Comparison of ENCODE assay signal across 15 cellular contexts in the genomic region with DNA sequence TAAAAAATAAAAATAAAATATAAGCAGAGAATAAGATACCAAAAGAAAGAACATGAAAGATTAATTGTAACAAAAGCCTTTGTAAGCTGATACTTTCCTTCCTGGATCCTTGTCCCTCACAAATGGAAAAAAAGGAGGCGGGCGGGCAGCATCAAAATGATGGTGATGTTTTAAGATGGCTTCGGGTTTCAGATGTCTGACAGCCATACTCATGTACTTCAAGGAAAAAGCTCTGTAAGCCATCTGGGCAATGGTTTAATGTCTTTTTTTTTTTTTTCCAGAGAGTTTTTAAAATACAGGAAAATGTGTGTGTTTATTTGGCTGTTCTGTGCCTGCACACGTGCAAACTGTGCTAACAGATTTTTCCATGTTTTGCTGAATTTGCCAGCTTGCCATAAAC. TPM values are rescaled to one million over a fixed set of nuclear protein-coding genes. Genes with fewer than 3 reads are reported as not detected.
A peak's percentile ranks its signal among the peaks of the same experiment; 100 is the strongest.
DNase-seq lines count a peak whose midpoint lies in the region; ATAC-seq, FAIRE-seq and TF ChIP-seq lines count a peak whose summit lies in the region.
"Had no signal": no experiment of that assay in that cellular context is flagged by ENCODE, and none has a peak within 500 bp of the region (broad histone marks: within the 10 kb centered on the region; RNA-seq: fewer than 3 reads in every experiment).

No MANE protein-coding gene starts in this region.

- POLR2A ChIA-PET in IMR-90 (lab: Charles Lee; ENCODE audit: unreplicated experiment): no interaction called here

- peak overlapping the region; percentile 45; the same call in 1 of the 3 replicates for H2BK15ac ChIP-seq in IMR-90 (ENCODE audit: low read depth, low read length)

- H3K18ac ChIP-seq in IMR-90 (ENCODE audit: low read depth, low read length): peak overlapping the region; percentile 81

- H3K4me2 ChIP-seq in IMR-90 (ENCODE audit: low read depth, low read length): peak overlapping the region; percentile 74

- H3K23ac ChIP-seq in IMR-90 (ENCODE audit: low read depth, low read length): peak overlapping the region; percentile 78; the same call in 1 of the 2 replicates

- H3K4ac ChIP-seq in IMR-90 (ENCODE audit: low read depth, low read length): peak overlapping the region; percentile 89

- H3K27me3 ChIP-seq in IMR-90 (ENCODE audit: control insufficient read depth, insufficient read depth, low read length) (no peaks in the 10 kb centered on the region), adipocyte (replicated peaks; ENCODE audit: control insufficient read depth, insufficient read depth, low read length) (no peaks in the 10 kb centered on the region), stomach (no peaks in the 10 kb centered on the region)
- H3K27me3 ChIP-seq: upper lobe of left lung had no signal

- H2AK5ac ChIP-seq in IMR-90 (ENCODE audit: low read depth, low read length): peak overlapping the region; percentile 88

- intact Hi-C loops in IMR-90 (cut with micrococcal nuclease): loop anchor here (2.0 kb wide), 1 partner anchor 35 kb away; no protein-coding TSS in a partner anchor
- intact Hi-C loops in stomach (cut with DNase I; ENCODE audit: low total_unique reads): no loop called here

- H3K9me3 ChIP-seq in IMR-90 (ENCODE audit: control insufficient read depth, insufficient read depth, low read length): no peaks in the 10 kb centered on the region
- H3K9me3 ChIP-seq in adipocyte (ENCODE audit: control insufficient read depth, low read length): no peaks in the 10 kb centered on the region
- no peaks in the 10 kb centered on the region for H3K9me3 ChIP-seq in stomach
- H3K9me3 ChIP-seq: upper lobe of left lung had no signal

- H2BK20ac ChIP-seq in IMR-90 (ENCODE audit: low read depth, low read length): peak overlapping the region; percentile 57

- dilution Hi-C loops in IMR-90 (cut with HindIII; ENCODE audit: low sequenced_read_pairs, unreplicated experiment): no loop called here

- peak overlapping the region; percentile 56 for H3K56ac ChIP-seq in IMR-90 (ENCODE audit: extremely low read depth, insufficient read depth, low read length)

- peak overlapping the region; percentile 48 for H4K91ac ChIP-seq in IMR-90 (ENCODE audit: insufficient read depth, low read depth, low read length)

- no peak for TF ChIP-seq RAD21 in IMR-90 (IDR thresholded peaks at IDR 0.05; ENCODE audit: low read length)

- peak overlapping the region; percentile 76 for H2BK120ac ChIP-seq in IMR-90 (ENCODE audit: low read depth, low read length)

- peak overlapping the region; percentile 66 for H3K14ac ChIP-seq in IMR-90 (replicated peaks; ENCODE audit: low read depth, low read length)

- H3K9me1 ChIP-seq in IMR-90 (ENCODE audit: insufficient read depth, low read length): peaks cover 26% of the 10 kb centered on the region

- H2AFZ ChIP-seq in IMR-90 (replicated peaks; ENCODE audit: low read length, poor library complexity): no peak overlapping the region

- peak overlapping the region; percentile 44; the same call in 1 of the 2 replicates for H4K5ac ChIP-seq in IMR-90 (ENCODE audit: low read depth, low read length)

- no CpG with 5 or more reads among the region's 4 CpGs for WGBS in IMR-90 (ENCODE audit: extremely low coverage in 2 of 2, insufficient read length in 1 of 2), 2 experiments
- WGBS in stomach, 5 donors: 70 to 83% (median 82%) methylated on average over 4 of the region's 4 CpGs

- H3K79me1 ChIP-seq in IMR-90 (ENCODE audit: low read depth in 1 of 2, low read length in 2 of 2): peaks cover 0 to 71% of the 10 kb centered on the region in 2 experiments; a peak in 3 of 4 replicates

- TF ChIP-seq POLR2A in IMR-90 (IDR thresholded peaks at IDR 0.05; ENCODE audit: low read depth, low read length) (no peak), stomach (IDR thresholded peaks at IDR 0.05) (no peak)

- no TSS peak for BruUV-seq in IMR-90 (replicated peaks; lab: Mats Ljungman, UMichigan)

- TF ChIP-seq CTCF in IMR-90 (conservative IDR thresholded peaks at IDR 0.05; ENCODE audit: low read depth, low read length) (no peak), fibroblast of the aortic adventitia (IDR thresholded peaks at IDR 0.05; ENCODE audit: insufficient read depth, low read length) (no peak), stomach (IDR thresholded peaks at IDR 0.05) (no peak), D721Med (IDR thresholded peaks at IDR 0.05; ENCODE audit: insufficient read depth, missing control alignments) (no peak)

- no peak overlapping the region for H3K4me3 ChIP-seq in IMR-90 (ENCODE audit: insufficient read depth, low read depth, low read length)
- H3K4me3 ChIP-seq in adipocyte (ENCODE audit: low read length): peak overlapping the region; percentile 78
- H3K4me3 ChIP-seq in fibroblast of the aortic adventitia (ENCODE audit: low read depth, low read length): peak overlapping the region; percentile 13
- no peak overlapping the region for H3K4me3 ChIP-seq in stomach
- H3K4me3 ChIP-seq: upper lobe of left lung had no signal

- H2BK5ac ChIP-seq in IMR-90 (ENCODE audit: low read depth, low read length, poor library complexity, severe bottlenecking): peak overlapping the region; percentile 95

- H2AK9ac ChIP-seq in IMR-90 (replicated peaks; ENCODE audit: low read depth, low read length, poor library complexity): peak overlapping the region; percentile 63

- TF ChIP-seq EP300 in stomach (IDR thresholded peaks at IDR 0.05): no peak

- no peak for FAIRE-seq in D721Med (lab: Jason Lieb, UNC)
- FAIRE-seq: TTC549 had no signal

- H4K8ac ChIP-seq in IMR-90 (ENCODE audit: low read depth in 2 of 2, low read length in 2 of 2): peak overlapping the region; percentile 41 to 83; a peak in 3 of 4 replicates

- in situ Hi-C loops in IMR-90 (cut with MboI; ENCODE audit: low sequenced_read_pairs): no loop called here

- H3K9ac ChIP-seq in IMR-90 (ENCODE audit: low read depth, low read length) (peak overlapping the region; percentile 65), adipocyte (ENCODE audit: low read length) (peak overlapping the region; percentile 88)

- peaks cover 60% of the 10 kb centered on the region for H4K20me1 ChIP-seq in IMR-90 (ENCODE audit: insufficient read depth, low read length)

- ATAC-seq in IMR-90 (ENCODE audit: low read depth) (no peak), GM21723 (IDR thresholded peaks at IDR 0.05; ENCODE audit: unreplicated experiment) (no peak)
- no peak for ATAC-seq in stimulated activated naive CD8-positive, alpha-beta T cell treated with anti-CD3 and anti-CD28 coated beads, Interleukin-15, Interleukin-2, amounts not matched to agents 100 U/mL and 50 U/mL, for 24 hours
- ATAC-seq: activated CD8-positive, alpha-beta T cell treated with anti-CD3 and anti-CD28 coated beads for 36 hours had no signal

- DNase-seq in IMR-90 (peak; percentile 66), adipocyte (ENCODE audit: low read depth) (peak; percentile 61), fibroblast of the aortic adventitia (ENCODE audit: low read depth) (no peak), stomach (no peak), midbrain (lab: John Stamatoyannopoulos, UW) (no peak), D721Med (ENCODE audit: insufficient read length, low spot score) (no peak)
- DNase-seq in stimulated activated naive CD8-positive, alpha-beta T cell treated with anti-CD3 and anti-CD28 coated beads, Interleukin-15, Interleukin-2, amounts not matched to agents 100 U/mL and 50 U/mL, for 24 hours: no peak
- DNase-seq: activated CD8-positive, alpha-beta T cell treated with anti-CD3 and anti-CD28 coated beads for 36 hours; CD4-positive, alpha-beta T cell; islet precursor cell; stimulated activated CD4-positive, alpha-beta T cell treated with anti-CD3 and anti-CD28 coated beads, Interleukin-2, amount 100 ng/mL, for 24 hours; stimulated activated CD8-positive, alpha-beta memory T cell treated with anti-CD3 and anti-CD28 coated beads, Interleukin-4, amount 100 ng/mL, for 48 hours; upper lobe of left lung had no signal

- CTCF ChIA-PET in IMR-90 (lab: Yijun Ruan, JAX): interaction anchor here (0.9 to 1.0 kb wide), 2 partner anchors 27 to 59 kb away, joined by 3 to 6 read pairs; no protein-coding TSS in a partner anchor

- H3K27ac ChIP-seq in IMR-90 (ENCODE audit: insufficient read depth, low read length) (peak overlapping the region; percentile 97), stomach (peak overlapping the region in 3 of 5 donors; percentile 58 to 77 (median 73))
- H3K27ac ChIP-seq: upper lobe of left lung had no signal

- peaks cover 44% of the 10 kb centered on the region for H3K4me1 ChIP-seq in IMR-90 (ENCODE audit: control insufficient read depth, insufficient read depth, low read length)
- H3K4me1 ChIP-seq in adipocyte (ENCODE audit: control insufficient read depth, insufficient read depth, low read length): peaks cover 78% of the 10 kb centered on the region
- peaks cover 16 to 94% (median 59%) of the 10 kb centered on the region in 4 donors for H3K4me1 ChIP-seq in stomach

- H3K36me3 ChIP-seq in IMR-90 (ENCODE audit: control insufficient read depth, insufficient read depth, low read length) (0 out of 2 replicates have a peak, but pooled peaks cover 3% of the 10 kb centered on the region), adipocyte (ENCODE audit: control insufficient read depth, insufficient read depth, low read length, severe bottlenecking) (no peaks in the 10 kb centered on the region), stomach (no peaks in the 10 kb centered on the region)
- H3K36me3 ChIP-seq: upper lobe of left lung had no signal

TF ChIP-seq in IMR-90, 13 proteins besides CTCF, POLR2A, EP300 and RAD21 (continues in another document):
- TF ChIP-seq FOS (IDR thresholded peaks at IDR 0.05; ENCODE audit: low read depth, low read length): no peak
- TF ChIP-seq, protein P1, sequence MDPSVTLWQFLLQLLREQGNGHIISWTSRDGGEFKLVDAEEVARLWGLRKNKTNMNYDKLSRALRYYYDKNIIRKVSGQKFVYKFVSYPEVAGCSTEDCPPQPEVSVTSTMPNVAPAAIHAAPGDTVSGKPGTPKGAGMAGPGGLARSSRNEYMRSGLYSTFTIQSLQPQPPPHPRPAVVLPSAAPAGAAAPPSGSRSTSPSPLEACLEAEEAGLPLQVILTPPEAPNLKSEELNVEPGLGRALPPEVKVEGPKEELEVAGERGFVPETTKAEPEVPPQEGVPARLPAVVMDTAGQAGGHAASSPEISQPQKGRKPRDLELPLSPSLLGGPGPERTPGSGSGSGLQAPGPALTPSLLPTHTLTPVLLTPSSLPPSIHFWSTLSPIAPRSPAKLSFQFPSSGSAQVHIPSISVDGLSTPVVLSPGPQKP (IDR thresholded peaks at IDR 0.05; ENCODE audit: borderline replicate concordance, low read depth, low read length): no peak
- TF ChIP-seq MAFK (IDR thresholded peaks at IDR 0.05; ENCODE audit: low read depth, low read length): no peak
- no peak for TF ChIP-seq RFX5 (IDR thresholded peaks at IDR 0.05; ENCODE audit: low read depth, low read length)
- TF ChIP-seq MAZ (IDR thresholded peaks at IDR 0.05; ENCODE audit: borderline replicate concordance, low read depth, low read length): no peak
- no peak for TF ChIP-seq SMC3 (IDR thresholded peaks at IDR 0.05; ENCODE audit: low read depth, low read length)

RNA-seq across cellular contexts. Expression of a gene that starts 36.0 kb away (rescaled TPM):
- total RNA-seq in IMR-90 (2012; rRNA removed) (48.2 and 60.3 TPM in 2 replicates), fibroblast of the aortic adventitia (ENCODE audit: low replicate concordance) (66.0 and 83.9 TPM in 2 replicates), stomach (10 to 100 TPM in 4 of 5 donors, 1 to 10 TPM in 1; 7.6 to 88.9 (median 22.2) TPM)
- polyA plus RNA-seq in IMR-90 (2012; rRNA removed) (73.1 and 80.9 TPM in 2 replicates), stomach (1 to 10 TPM; 4.1 to 5.4 (median 5.3) TPM)
- 67.3 and 67.7 TPM in 2 replicates for polyA plus RNA-seq in IMR-90 (2012; cell fraction: cytosol; rRNA removed)
- polyA plus RNA-seq in IMR-90 (2012; cell fraction: nucleus; rRNA removed; ENCODE audit: low replicate concordance): 116 and 173 TPM in 2 replicates

Comparison
In these comparisons a context has a peak if more than half of its experiments do, and no peak if none do; other contexts are left out.
1. DNase-seq: peak in IMR-90 (single experiment) and adipocyte (single experiment); none in fibroblast of the aortic adventitia (single experiment), stomach (single experiment), midbrain (single experiment), D721Med (single experiment) and stimulated activated naive CD8-positive, alpha-beta T cell treated with anti-CD3 and anti-CD28 coated beads, Interleukin-15, Interleukin-2, amounts not matched to agents 100 U/mL and 50 U/mL, for 24 hours (single experiment).
2. H3K4me3 ChIP-seq: peak in adipocyte (single experiment) and fibroblast of the aortic adventitia (single experiment); none in IMR-90 (single experiment) and stomach (0 of 4).